11 cellular contexts compared by ENCODE assay signal in genomic region chr5:67305913-67306710, GRCh38.
DNase-seq lines count a peak whose midpoint lies in the region; ATAC-seq and TF ChIP-seq lines count a peak whose summit lies in the region.
"Had no signal": no experiment of that assay in that cellular context is flagged by ENCODE, and none has a peak within 500 bp of the region (broad histone marks: within the 10 kb centered on the region; RNA-seq: fewer than 3 reads in every experiment).

No MANE protein-coding gene starts in this region.

- H3K4me1 ChIP-seq in heart left ventricle (peaks cover 0 to 44% (median 6%) of the 10 kb centered on the region in 12 donors), ascending aorta (peaks cover 7 to 19% of the 10 kb centered on the region in 2 donors), upper lobe of left lung (peaks cover 19 to 44% (median 31%) of the 10 kb centered on the region in 4 donors)
- H3K4me1 ChIP-seq: colonic mucosa had no signal

- H3K27me3 ChIP-seq in heart left ventricle, result no peaks in the 10 kb centered on the region
- H3K27me3 ChIP-seq in ascending aorta, result no peaks in the 10 kb centered on the region
- no peaks in the 10 kb centered on the region for H3K27me3 ChIP-seq in upper lobe of left lung
- H3K27me3 ChIP-seq: colonic mucosa had no signal

- H3K9me3 ChIP-seq in heart left ventricle, result no peaks in the 10 kb centered on the region
- H3K9me3 ChIP-seq in ascending aorta, result no peaks in the 10 kb centered on the region
- H3K9me3 ChIP-seq in upper lobe of left lung, result no peaks in the 10 kb centered on the region
- H3K9me3 ChIP-seq: colonic mucosa had no signal

- no peak for TF ChIP-seq EP300 in upper lobe of left lung (IDR thresholded peaks at IDR 0.05)

- TF ChIP-seq CTCF in heart left ventricle (IDR thresholded peaks at IDR 0.05), result no peak
- no peak for TF ChIP-seq CTCF in ascending aorta (IDR thresholded peaks at IDR 0.05)
- TF ChIP-seq CTCF in upper lobe of left lung (IDR thresholded peaks at IDR 0.05), result no peak

- H3K27ac ChIP-seq in heart left ventricle, result peak overlapping the region in 10 of 12 donors; percentile 11 to 70 (median 41)
- peak overlapping the region; percentile 67 to 89 for H3K27ac ChIP-seq in ascending aorta
- H3K27ac ChIP-seq in upper lobe of left lung, result peak overlapping the region; percentile 22 to 59 (median 46)
- H3K27ac ChIP-seq: colonic mucosa had no signal

- H3K4me3 ChIP-seq in heart left ventricle, result no peak overlapping the region
- no peak overlapping the region for H3K4me3 ChIP-seq in ascending aorta
- no peak overlapping the region for H3K4me3 ChIP-seq in upper lobe of left lung
- H3K4me3 ChIP-seq: colonic mucosa had no signal

- intact Hi-C loops in heart left ventricle (cut with DNase I) (loop anchor here in 1 of 10 donors (2.0 kb wide), 1 partner anchor 15 kb away; no protein-coding TSS in a partner anchor), cardiac septum (cut with DNase I) (no loop called here), ascending aorta (cut with DNase I) (no loop called here)

- WGBS in heart left ventricle, 4 donors, result 85 to 87% (median 87%) methylated on average over 9 of the region's 9 CpGs
- WGBS in upper lobe of left lung, 2 donors, result 78% methylated on average over 9 of the region's 9 CpGs

- H3K36me3 ChIP-seq in heart left ventricle, result no peaks in the 10 kb centered on the region
- no peaks in the 10 kb centered on the region for H3K36me3 ChIP-seq in ascending aorta
- no peaks in the 10 kb centered on the region for H3K36me3 ChIP-seq in upper lobe of left lung
- H3K36me3 ChIP-seq: colonic mucosa had no signal

- no peak for DNase-seq in heart left ventricle
- no peak for DNase-seq in cardiac septum (ENCODE audit: low spot score)
- DNase-seq in ascending aorta (ENCODE audit: low spot score in 2 of 2), result no peak
- DNase-seq in kidney glomerular epithelial cell (lab: John Stamatoyannopoulos, UW), result peak; percentile 14
- DNase-seq in upper lobe of left lung, result no peak
- no peak for DNase-seq in germinal center (ENCODE audit: low spot score)
- no peak for DNase-seq in NCI-H748 treated with DMSO at 0.1 percent for 48 hours (lab: John Stamatoyannopoulos, UW)
- no peak for DNase-seq in nucleus accumbens (lab: John Stamatoyannopoulos, UW)
- DNase-seq: colonic mucosa; Karpas-422; stimulated activated CD4-positive, alpha-beta T cell treated with anti-CD3 and anti-CD28 coated beads, Interleukin-4, amount 100 ng/mL, for 4 hours had no signal

- ATAC-seq in heart left ventricle (peak in 2 of 4 donors; percentile 21 to 31), upper lobe of left lung (ENCODE audit: low FRiP score in 2 of 2) (no peak)

- TF ChIP-seq POLR2A in heart left ventricle (IDR thresholded peaks at IDR 0.05) (no peak), upper lobe of left lung (IDR thresholded peaks at IDR 0.05) (no peak)
